ENCODE assay signal across 8 cellular contexts in genomic region chr9:129962889-129963703, GRCh38.
DNase-seq lines count a peak whose midpoint lies in the region; ATAC-seq and TF ChIP-seq lines count a peak whose summit lies in the region.

No MANE protein-coding gene starts in this region.

- no peak overlapping the region for H2AFZ ChIP-seq in Karpas-422 (ENCODE audit: low read length)

- peaks cover 13% of the 10 kb centered on the region for H3K4me1 ChIP-seq in Karpas-422 (ENCODE audit: low read length)

- peak overlapping the region; percentile 89 for H3K27ac Mint-ChIP-seq in activated T-helper 2 cell treated with anti-CD3 and anti-CD28 coated beads, Interferon-gamma antibody, Interleukin-2, Interleukin-4, amounts not matched to agents 10 μg/mL and 5 μg/mL and 100 μg/mL, durations not matched to agents 14 hours and 24 hours and 36 hours
- peak overlapping the region; percentile 43 for H3K27ac Mint-ChIP-seq in progenitor cell of endocrine pancreas
- H3K27ac Mint-ChIP-seq in type B pancreatic cell, result peak overlapping the region; percentile 74

- H3K4me2 ChIP-seq in Karpas-422 (ENCODE audit: low read depth, low read length, poor library complexity, severe bottlenecking), result no peak overlapping the region

- DNase-seq in GM10248 (ENCODE audit: extremely low spot score) (peak; percentile 71), NOMO-1 treated with dmso at 0.1 percent for 144 hours (lab: John Stamatoyannopoulos, UW; ENCODE audit: unreplicated experiment) (peak; percentile 45), globus pallidus (ENCODE audit: low spot score) (peak; percentile 71), progenitor cell of endocrine pancreas (ENCODE audit: low spot score, unreplicated experiment) (no peak), type B pancreatic cell (ENCODE audit: extremely low spot score, unreplicated experiment) (no peak), Karpas-422 (no peak)
- peak; percentile 76 for DNase-seq in activated T-helper 2 cell treated with anti-CD3 and anti-CD28 coated beads, Interferon-gamma antibody, Interleukin-2, Interleukin-4, amounts not matched to agents 10 μg/mL and 5 μg/mL and 100 μg/mL, durations not matched to agents 14 hours and 24 hours and 36 hours (ENCODE audit: low spot score)

- POLR2A ChIA-PET in GM10248 (lab: Yijun Ruan, JAX), result interaction anchor here (0.6 to 0.8 kb wide), 2 partner anchors 8 to 10 kb away, joined by 4 read pairs; no protein-coding TSS in a partner anchor

- peaks cover 90% of the 10 kb centered on the region for H3K36me3 Mint-ChIP-seq in activated T-helper 2 cell treated with anti-CD3 and anti-CD28 coated beads, Interferon-gamma antibody, Interleukin-2, Interleukin-4, amounts not matched to agents 10 μg/mL and 5 μg/mL and 100 μg/mL, durations not matched to agents 14 hours and 24 hours and 36 hours (ENCODE audit: low read depth)
- H3K36me3 Mint-ChIP-seq in progenitor cell of endocrine pancreas (ENCODE audit: insufficient read depth), result peaks cover 10% of the 10 kb centered on the region
- H3K36me3 Mint-ChIP-seq in type B pancreatic cell, result peaks cover 10% of the 10 kb centered on the region

- no peaks in the 10 kb centered on the region for H4K20me1 ChIP-seq in Karpas-422 (ENCODE audit: insufficient read depth, low read depth, low read length)

- no peak overlapping the region for H3K4me3 ChIP-seq in Karpas-422 (ENCODE audit: low read length)

- H3K9me2 ChIP-seq in Karpas-422 (replicated peaks; ENCODE audit: insufficient read depth, low read length), result no peaks in the 10 kb centered on the region

- H3K27me3 Mint-ChIP-seq in activated T-helper 2 cell treated with anti-CD3 and anti-CD28 coated beads, Interferon-gamma antibody, Interleukin-2, Interleukin-4, amounts not matched to agents 10 μg/mL and 5 μg/mL and 100 μg/mL, durations not matched to agents 14 hours and 24 hours and 36 hours (ENCODE audit: low read depth), result no peaks in the 10 kb centered on the region
- no peaks in the 10 kb centered on the region for H3K27me3 Mint-ChIP-seq in progenitor cell of endocrine pancreas
- no peaks in the 10 kb centered on the region for H3K27me3 Mint-ChIP-seq in type B pancreatic cell

- no peak for TF ChIP-seq CTCF in GM10248 (IDR thresholded peaks at IDR 0.05; ENCODE audit: control extremely low read depth, extremely low read depth, low read depth, missing control alignments)
- TF ChIP-seq CTCF in progenitor cell of endocrine pancreas (IDR thresholded peaks at IDR 0.05; ENCODE audit: unreplicated experiment), result no peak
- TF ChIP-seq CTCF in type B pancreatic cell (conservative IDR thresholded peaks at IDR 0.05), result no peak

- H3K9me3 ChIP-seq in Karpas-422 (ENCODE audit: low read length), result no peaks in the 10 kb centered on the region

- no peak overlapping the region for H3K27ac ChIP-seq in Karpas-422 (ENCODE audit: low read length)

- CTCF ChIA-PET in GM10248 (lab: Yijun Ruan, JAX), result interaction anchor here (1.0 to 1.5 kb wide), 5 partner anchors 14 to 95 kb away, joined by 3 to 4 read pairs (median 4); no protein-coding TSS in a partner anchor

- peaks cover 8% of the 10 kb centered on the region; the same call in 1 of the 2 replicates for H3K36me3 ChIP-seq in Karpas-422 (ENCODE audit: insufficient read depth, low read length)

- H3K27me3 ChIP-seq in Karpas-422 (ENCODE audit: low read length), result no peaks in the 10 kb centered on the region

- peak; percentile 83 for ATAC-seq in HG02610 (IDR thresholded peaks at IDR 0.05; ENCODE audit: unreplicated experiment)

- intact Hi-C loops in activated T-helper 2 cell treated with anti-CD3 and anti-CD28 coated beads, Interferon-gamma antibody, Interleukin-2, Interleukin-4, amounts not matched to agents 10 μg/mL and 5 μg/mL and 100 μg/mL, durations not matched to agents 14 hours and 24 hours and 36 hours (cut with micrococcal nuclease), result loop anchor here (1.0 to 2.0 kb wide), 5 partner anchors 18 to 80 kb away; partner anchors contain the start of gene FNBP1

- H3K4me1 Mint-ChIP-seq in activated T-helper 2 cell treated with anti-CD3 and anti-CD28 coated beads, Interferon-gamma antibody, Interleukin-2, Interleukin-4, amounts not matched to agents 10 μg/mL and 5 μg/mL and 100 μg/mL, durations not matched to agents 14 hours and 24 hours and 36 hours (ENCODE audit: low read depth), result peaks cover 67% of the 10 kb centered on the region
- peaks cover 21% of the 10 kb centered on the region for H3K4me1 Mint-ChIP-seq in progenitor cell of endocrine pancreas (ENCODE audit: low read depth)
- H3K4me1 Mint-ChIP-seq in type B pancreatic cell (ENCODE audit: unreplicated experiment), result peaks cover 33% of the 10 kb centered on the region

- peaks cover 67% of the 10 kb centered on the region for H3K79me2 ChIP-seq in Karpas-422 (ENCODE audit: low read length)

- peak overlapping the region; percentile 80 for H3K4me3 Mint-ChIP-seq in activated T-helper 2 cell treated with anti-CD3 and anti-CD28 coated beads, Interferon-gamma antibody, Interleukin-2, Interleukin-4, amounts not matched to agents 10 μg/mL and 5 μg/mL and 100 μg/mL, durations not matched to agents 14 hours and 24 hours and 36 hours (ENCODE audit: low read depth)
- H3K4me3 Mint-ChIP-seq in progenitor cell of endocrine pancreas (ENCODE audit: low read depth) (no peak overlapping the region), type B pancreatic cell (peak overlapping the region; percentile 13)

- H3K9ac ChIP-seq in Karpas-422 (ENCODE audit: low read length), result no peak overlapping the region

- no peaks in the 10 kb centered on the region for H3K9me3 Mint-ChIP-seq in activated T-helper 2 cell treated with anti-CD3 and anti-CD28 coated beads, Interferon-gamma antibody, Interleukin-2, Interleukin-4, amounts not matched to agents 10 μg/mL and 5 μg/mL and 100 μg/mL, durations not matched to agents 14 hours and 24 hours and 36 hours
- no peaks in the 10 kb centered on the region for H3K9me3 Mint-ChIP-seq in progenitor cell of endocrine pancreas (ENCODE audit: low read depth)
- no peaks in the 10 kb centered on the region for H3K9me3 Mint-ChIP-seq in type B pancreatic cell

Comparison
In these comparisons a context has a peak if more than half of its experiments do, and no peak if none do; other contexts are left out.
1. DNase-seq: peak in GM10248 (single experiment), NOMO-1 treated with dmso at 0.1 percent for 144 hours (single experiment), activated T-helper 2 cell treated with anti-CD3 and anti-CD28 coated beads, Interferon-gamma antibody, Interleukin-2, Interleukin-4, amounts not matched to agents 10 μg/mL and 5 μg/mL and 100 μg/mL, durations not matched to agents 14 hours and 24 hours and 36 hours (single experiment) and globus pallidus (single experiment); none in progenitor cell of endocrine pancreas (single experiment), type B pancreatic cell (single experiment) and Karpas-422 (single experiment).
2. Peak in every context shown above with its lines, with median percentiles within 50 percentile points of each other: H3K27ac Mint-ChIP-seq.